16 cellular contexts compared by ENCODE assay signal in genomic region chr20:51930775-51931174, GRCh38.
DNase-seq lines count a peak whose midpoint lies in the region; ATAC-seq, FAIRE-seq and TF ChIP-seq lines count a peak whose summit lies in the region.
"Had no signal": no experiment of that assay in that cellular context is flagged by ENCODE, and none has a peak within 500 bp of the region (broad histone marks: within the 10 kb centered on the region; RNA-seq: fewer than 3 reads in every experiment).

No MANE protein-coding gene starts in this region.

- H3K4me3 ChIP-seq in HepG2 (replicated peaks in 1 of 3; ENCODE audit: insufficient read depth in 1 of 3, low read depth in 2 of 3, low read length in 3 of 3) (no peak overlapping the region), right lobe of liver (no peak overlapping the region), RWPE2 (ENCODE audit: severe bottlenecking) (no peak overlapping the region), fibroblast of pulmonary artery (replicated peaks; ENCODE audit: low read depth, low read length) (no peak overlapping the region), small intestine (ENCODE audit: low read depth in 1 of 2, low read length in 2 of 2) (no peak overlapping the region)
- H3K4me3 ChIP-seq: upper lobe of right lung had no signal

- H3K27ac Mint-ChIP-seq in CD14-positive monocyte: no peak overlapping the region
- H3K27ac Mint-ChIP-seq: activated naive CD8-positive, alpha-beta T cell treated with anti-CD3 and anti-CD28 coated beads, Interleukin-2, amount 10 ng/mL, durations not matched to agents 7 days and 5 days; natural killer cell had no signal

- H4K20me1 ChIP-seq in HepG2 (ENCODE audit: insufficient read depth, low read length): no peaks in the 10 kb centered on the region

- no peaks in the 10 kb centered on the region for H3K27me3 Mint-ChIP-seq in CD14-positive monocyte (ENCODE audit: low read depth in 3 of 3)

- H3K4me1 ChIP-seq in HepG2 (ENCODE audit: insufficient read depth, low read length) (peaks cover 13% of the 10 kb centered on the region), right lobe of liver (no peaks in the 10 kb centered on the region), RWPE2 (ENCODE audit: insufficient read depth, poor library complexity, severe bottlenecking) (peaks cover 39% of the 10 kb centered on the region), small intestine (ENCODE audit: control insufficient read depth in 2 of 2, insufficient read depth in 1 of 2, low read depth in 1 of 2, low read length in 1 of 2) (no peaks in the 10 kb centered on the region)
- H3K4me1 ChIP-seq: upper lobe of right lung had no signal

- H3K9ac ChIP-seq in HepG2 (ENCODE audit: insufficient read depth, low read depth, low read length): no peak overlapping the region

- H3K4me2 ChIP-seq in HepG2 (ENCODE audit: low read depth, low read length): peak overlapping the region; percentile 29; the same call in 1 of the 2 replicates

- H3K36me3 ChIP-seq in HepG2 (replicated peaks in 1 of 2; ENCODE audit: control insufficient read depth in 1 of 2, insufficient read depth in 2 of 2, low read length in 2 of 2) (no peaks in the 10 kb centered on the region), right lobe of liver (no peaks in the 10 kb centered on the region), RWPE2 (ENCODE audit: low read depth) (no peaks in the 10 kb centered on the region), small intestine (ENCODE audit: control insufficient read depth in 2 of 2, insufficient read depth in 2 of 2, low read length in 2 of 2) (no peaks in the 10 kb centered on the region)
- H3K36me3 ChIP-seq: upper lobe of right lung had no signal

- intact Hi-C loops in HepG2 (cut with micrococcal nuclease; ENCODE audit: unreplicated experiment): no loop called here
- intact Hi-C loops in right lobe of liver (cut with DNase I): no loop called here
- intact Hi-C loops in posterior vena cava (cut with DNase I): no loop called here
- intact Hi-C loops in CD14-positive monocyte (cut with micrococcal nuclease): no loop called here

- in situ Hi-C loops in HepG2 (cut with HindIII; ENCODE audit: extremely low pct_ligation_motif_present, low pct_unique_long_range_greater_than_20kb): no loop called here

- FAIRE-seq in HepG2 (lab: Jason Lieb, UNC): no peak
- no peak for FAIRE-seq in small intestine (lab: Jason Lieb, UNC)

- POLR2A ChIA-PET in HepG2 (lab: Yijun Ruan, JAX): no interaction called here

- H3K4me1 Mint-ChIP-seq in CD14-positive monocyte: peaks cover 12% of the 10 kb centered on the region

- TF ChIP-seq CTCF in HepG2 (CRISPR knock-in tag; IDR thresholded peaks at IDR 0.05): no peak
- TF ChIP-seq CTCF in right lobe of liver (IDR thresholded peaks at IDR 0.05): no peak
- no peak for TF ChIP-seq CTCF in RWPE2 (IDR thresholded peaks at IDR 0.05; ENCODE audit: poor library complexity, severe bottlenecking)
- TF ChIP-seq CTCF in fibroblast of pulmonary artery (IDR thresholded peaks at IDR 0.05; ENCODE audit: low read length, missing control alignments): no peak
- no peak for TF ChIP-seq CTCF in CD14-positive monocyte (IDR thresholded peaks at IDR 0.05)

- H3K4me3 Mint-ChIP-seq in CD14-positive monocyte: no peak overlapping the region
- H3K4me3 Mint-ChIP-seq: activated naive CD8-positive, alpha-beta T cell treated with anti-CD3 and anti-CD28 coated beads, Interleukin-2, amount 10 ng/mL, durations not matched to agents 7 days and 5 days; H9; natural killer cell had no signal

- WGBS in HepG2 (ENCODE audit: low lambda C conversion rate): 26% methylated on average over 3 of the region's 3 CpGs
- 92% methylated on average over 3 of the region's 3 CpGs for WGBS in right lobe of liver (ENCODE audit: insufficient coverage, low coverage, low lambda C conversion rate, missing lambda C conversion rate)
- 79 to 88% (median 84%) methylated on average over 3 of the region's 3 CpGs for WGBS in small intestine, 3 donors

- no peak for TF ChIP-seq POLR2A in HepG2 (IDR thresholded peaks at IDR 0.05; ENCODE audit: insufficient read depth in 1 of 2, low read depth in 2 of 2, low read length in 2 of 2)
- TF ChIP-seq POLR2A in right lobe of liver (IDR thresholded peaks at IDR 0.05): no peak

- peaks cover 0 to 6% (median 4%) of the 10 kb centered on the region in 7 donors for H3K9me3 Mint-ChIP-seq in CD14-positive monocyte
- H3K9me3 Mint-ChIP-seq: activated naive CD8-positive, alpha-beta T cell treated with anti-CD3 and anti-CD28 coated beads, Interleukin-2, amount 10 ng/mL, durations not matched to agents 7 days and 5 days; H9; natural killer cell had no signal

- DNase-seq in HepG2 (ENCODE audit: low spot score) (no peak), right lobe of liver (no peak), RWPE2 (ENCODE audit: low spot score) (no peak), fibroblast of pulmonary artery (ENCODE audit: low read depth) (peak; percentile 91), posterior vena cava (ENCODE audit: low spot score) (no peak), small intestine (no peak), CD14-positive monocyte (ENCODE audit: low spot score) (no peak)
- DNase-seq: activated CD4-positive, CD25-positive, alpha-beta regulatory T cell; activated naive CD8-positive, alpha-beta T cell treated with anti-CD3 and anti-CD28 coated beads, Interleukin-2, amount 10 ng/mL, durations not matched to agents 7 days and 5 days; H9; natural killer cell; NCI-H524 treated with DMSO at 0.1 percent for 48 hours; stimulated activated CD4-positive, alpha-beta T cell treated with anti-CD3 and anti-CD28 coated beads, Interleukin-4, amount 100 ng/mL, for 4 hours; upper lobe of right lung had no signal

- H3K27ac ChIP-seq in HepG2 (ENCODE audit: extremely low read length, insufficient read depth, low read length) (no peak overlapping the region), right lobe of liver (no peak overlapping the region), RWPE2 (ENCODE audit: poor library complexity, severe bottlenecking) (peak overlapping the region; percentile 1), small intestine (ENCODE audit: low read depth in 1 of 2, low read length in 1 of 2) (no peak overlapping the region)
- H3K27ac ChIP-seq: C4-2B, upper lobe of right lung had no signal

- ATAC-seq in HepG2 (no peak; the same call in 2 of the 3 replicates), right lobe of liver (no peak), RWPE2 (ENCODE audit: low read depth) (peak; percentile 72), HG02642 (IDR thresholded peaks at IDR 0.05; ENCODE audit: poor library complexity, unreplicated experiment) (no peak)
- ATAC-seq: natural killer cell, upper lobe of right lung had no signal

- CTCF ChIA-PET in HepG2 (lab: Yijun Ruan, JAX; ENCODE audit: low intra/inter-chr PET ratio, low total read pairs): no interaction called here

- TF ChIP-seq EP300 in HepG2 (IDR thresholded peaks at IDR 0.05; ENCODE audit: low read depth in 2 of 2, low read length in 2 of 2): no peak
- no peak for TF ChIP-seq EP300 in HepG2 (CRISPR knock-in tag; IDR thresholded peaks at IDR 0.05; ENCODE audit: borderline replicate concordance)

- no TSS peak for BruUV-seq in HepG2 (replicated peaks; lab: Mats Ljungman, UMichigan)

- 0 out of 5 replicates have a peak, but pooled peaks cover 0 to 10% of the 10 kb centered on the region in 2 experiments for H3K27me3 ChIP-seq in HepG2 (ENCODE audit: control insufficient read depth in 1 of 2, insufficient read depth in 2 of 2, low read length in 2 of 2)
- H3K27me3 ChIP-seq in right lobe of liver: no peaks in the 10 kb centered on the region
- H3K27me3 ChIP-seq in RWPE2 (ENCODE audit: insufficient read depth, poor library complexity, severe bottlenecking): no peaks in the 10 kb centered on the region
- no peaks in the 10 kb centered on the region for H3K27me3 ChIP-seq in small intestine (ENCODE audit: control insufficient read depth in 2 of 2, insufficient read depth in 2 of 2, low read length in 2 of 2)
- H3K27me3 ChIP-seq: upper lobe of right lung had no signal

- H3K9me3 ChIP-seq in HepG2 (ENCODE audit: low read length): no peaks in the 10 kb centered on the region
- H3K9me3 ChIP-seq in right lobe of liver: no peaks in the 10 kb centered on the region
- H3K9me3 ChIP-seq in RWPE2 (ENCODE audit: severe bottlenecking): no peaks in the 10 kb centered on the region
- H3K9me3 ChIP-seq in small intestine (ENCODE audit: control insufficient read depth, low read depth): no peaks in the 10 kb centered on the region
- H3K9me3 ChIP-seq: upper lobe of right lung had no signal

- H3K36me3 Mint-ChIP-seq in CD14-positive monocyte: no peaks in the 10 kb centered on the region
- H3K36me3 Mint-ChIP-seq: activated naive CD8-positive, alpha-beta T cell treated with anti-CD3 and anti-CD28 coated beads, Interleukin-2, amount 10 ng/mL, durations not matched to agents 7 days and 5 days; natural killer cell had no signal

- no peaks in the 10 kb centered on the region for H3K79me2 ChIP-seq in HepG2 (ENCODE audit: insufficient read depth, low read length)

- no peak overlapping the region for H2AFZ ChIP-seq in HepG2 (ENCODE audit: low read length)

- no peak for TF ChIP-seq RAD21 in HepG2 (CRISPR knock-in tag; IDR thresholded peaks at IDR 0.05)

TF ChIP-seq in HepG2, 621 proteins besides CTCF, POLR2A, EP300 and RAD21:
- no peak for TF ChIP-seq JDP2 (CRISPR knock-in tag; IDR thresholded peaks at IDR 0.05; ENCODE audit: borderline replicate concordance)
- 0 out of 2 replicates have a peak, but pooled peaks have one; percentile 7 for TF ChIP-seq ZBTB7A (CRISPR knock-in tag; IDR thresholded peaks at IDR 0.05)
TF ChIP-seq in HepG2: peak in this region for 1.
